In genomic region chr4:67915400-67915966, GRCh38 we compare ENCODE assay signal across 11 cellular contexts. TPM values are rescaled to one million over a fixed set of nuclear protein-coding genes. Genes with fewer than 3 reads are reported as not detected.
"Had no signal": no experiment of that assay in that cellular context is flagged by ENCODE, and none has a peak within 500 bp of the region (broad histone marks: within the 10 kb centered on the region; RNA-seq: fewer than 3 reads in every experiment).

No MANE protein-coding gene starts in this region.

- H3K9ac ChIP-seq: GM23248 had no signal

- H3K4me3 Mint-ChIP-seq: H9, HFFc6 had no signal

- DNase-seq: GM23248, H9, HCEC 1CT, HFFc6, IMR-90, KG1 had no signal

- H3K27ac Mint-ChIP-seq: H9, HFFc6 had no signal

- H2AFZ ChIP-seq: GM23248 had no signal

- FAIRE-seq: H1, H54, HTR-8/SVneo had no signal

- H3K27ac ChIP-seq: GM23248 had no signal

- H3K9me3 Mint-ChIP-seq: H9, HFFc6 had no signal

- H3K4me3 ChIP-seq: GM23248 had no signal

RNA-seq across cellular contexts. Expression of gene TMPRSS11D, which starts 31.7 kb away (rescaled TPM):
- total RNA-seq: GM23248, H1, H9, HFFc6, HT-29, IMR-90, LHCN-M2 had no signal
- polyA plus RNA-seq: GM23248, H1, IMR-90 had no signal

RNA-seq across cellular contexts. Expression of gene TMPRSS11A, which starts 47.8 kb away (rescaled TPM):
- total RNA-seq: GM23248, H1, H9, HFFc6, HT-29, IMR-90, LHCN-M2 had no signal
- polyA plus RNA-seq: GM23248, H1, IMR-90 had no signal
